21 cellular contexts compared by ENCODE assay signal in genomic region chr9:38089387-38090165, GRCh38.
"Had no signal": no experiment of that assay in that cellular context is flagged by ENCODE, and none has a peak within 500 bp of the region (broad histone marks: within the 10 kb centered on the region; RNA-seq: fewer than 3 reads in every experiment).

No MANE protein-coding gene starts in this region.

- H3K27me3 ChIP-seq: esophagus squamous epithelium, upper lobe of left lung had no signal

- H3K27ac Mint-ChIP-seq: activated CD4-positive, alpha-beta T cell treated with anti-CD3 and anti-CD28 coated beads, Interleukin-2, amount 10 ng/mL, durations not matched to agents 24 days and 14 days; activated CD8-positive, alpha-beta T cell treated with anti-CD3 and anti-CD28 coated beads for 36 hours; activated naive CD8-positive, alpha-beta T cell treated with anti-CD3 and anti-CD28 coated beads for 36 hours; activated T-cell treated with anti-CD3 and anti-CD28 coated beads, Interleukin-2, amount 50 U/mL, for 72 hours; dendritic cell treated with granulocyte-macrophage colony-stimulating factor and Interleukin-4, amounts not matched to agents 40 ng/mL and 50 ng/mL, for 4 days; mesothelial cell of epicardium; natural killer cell treated with Interleukin-12 subunit alpha and Interleukin-12 subunit beta and Interleukin-15 and Interleukin-18, amount 100 ng/mL, for 72 hours; stimulated activated naive CD8-positive, alpha-beta T cell treated with anti-CD3 and anti-CD28 coated beads, Interleukin-15, amount 100 ng/mL, for 72 hours had no signal

- H3K4me3 Mint-ChIP-seq: activated CD4-positive, alpha-beta T cell treated with anti-CD3 and anti-CD28 coated beads, Interleukin-2, amount 10 ng/mL, durations not matched to agents 24 days and 14 days; activated CD8-positive, alpha-beta T cell treated with anti-CD3 and anti-CD28 coated beads for 36 hours; activated naive CD8-positive, alpha-beta T cell treated with anti-CD3 and anti-CD28 coated beads for 36 hours; activated T-cell treated with anti-CD3 and anti-CD28 coated beads, Interleukin-2, amount 50 U/mL, for 72 hours; dendritic cell treated with granulocyte-macrophage colony-stimulating factor and Interleukin-4, amounts not matched to agents 40 ng/mL and 50 ng/mL, for 4 days; mesothelial cell of epicardium; natural killer cell treated with Interleukin-12 subunit alpha and Interleukin-12 subunit beta and Interleukin-15 and Interleukin-18, amount 100 ng/mL, for 72 hours; stimulated activated naive CD8-positive, alpha-beta T cell treated with anti-CD3 and anti-CD28 coated beads, Interleukin-15, amount 100 ng/mL, for 72 hours had no signal

- H3K9me3 ChIP-seq: esophagus squamous epithelium, neutrophil, upper lobe of left lung had no signal

- FAIRE-seq: endothelial cell of umbilical vein had no signal

- H3K36me3 Mint-ChIP-seq: activated naive CD8-positive, alpha-beta T cell treated with anti-CD3 and anti-CD28 coated beads for 36 hours; mesothelial cell of epicardium; natural killer cell treated with Interleukin-12 subunit alpha and Interleukin-12 subunit beta and Interleukin-15 and Interleukin-18, amount 100 ng/mL, for 72 hours had no signal

- ATAC-seq: activated CD8-positive, alpha-beta T cell treated with anti-CD3 and anti-CD28 coated beads for 36 hours; activated T-cell treated with anti-CD3 and anti-CD28 coated beads, Interleukin-2, amount 50 U/mL, for 72 hours; left cardiac atrium; natural killer cell treated with Interleukin-12 subunit alpha and Interleukin-12 subunit beta and Interleukin-15 and Interleukin-18, amount 100 ng/mL, for 72 hours; SK-N-SH treated with all-trans-retinoic acid at 6 μM for 48 hours; stimulated activated naive CD8-positive, alpha-beta T cell treated with anti-CD3 and anti-CD28 coated beads, Interleukin-15, amount 100 ng/mL, for 72 hours had no signal

- H3K4me1 Mint-ChIP-seq: activated CD4-positive, alpha-beta T cell treated with anti-CD3 and anti-CD28 coated beads, Interleukin-2, amount 10 ng/mL, durations not matched to agents 24 days and 14 days; activated naive CD8-positive, alpha-beta T cell treated with anti-CD3 and anti-CD28 coated beads for 36 hours; stimulated activated naive CD8-positive, alpha-beta T cell treated with anti-CD3 and anti-CD28 coated beads, Interleukin-15, amount 100 ng/mL, for 72 hours had no signal

- H3K36me3 ChIP-seq: esophagus squamous epithelium, neutrophil, upper lobe of left lung had no signal

- H3K27ac ChIP-seq: esophagus squamous epithelium, neutrophil, upper lobe of left lung had no signal

- H3K27me3 Mint-ChIP-seq: activated naive CD8-positive, alpha-beta T cell treated with anti-CD3 and anti-CD28 coated beads for 36 hours; dendritic cell treated with granulocyte-macrophage colony-stimulating factor and Interleukin-4, amounts not matched to agents 40 ng/mL and 50 ng/mL, for 4 days; stimulated activated naive CD8-positive, alpha-beta T cell treated with anti-CD3 and anti-CD28 coated beads, Interleukin-15, amount 100 ng/mL, for 72 hours had no signal

- H3K9me3 Mint-ChIP-seq: activated CD4-positive, alpha-beta T cell treated with anti-CD3 and anti-CD28 coated beads, Interleukin-2, amount 10 ng/mL, durations not matched to agents 24 days and 14 days; activated CD8-positive, alpha-beta T cell treated with anti-CD3 and anti-CD28 coated beads for 36 hours; activated naive CD8-positive, alpha-beta T cell treated with anti-CD3 and anti-CD28 coated beads for 36 hours; activated T-cell treated with anti-CD3 and anti-CD28 coated beads, Interleukin-2, amount 50 U/mL, for 72 hours; dendritic cell treated with granulocyte-macrophage colony-stimulating factor and Interleukin-4, amounts not matched to agents 40 ng/mL and 50 ng/mL, for 4 days; mesothelial cell of epicardium; natural killer cell treated with Interleukin-12 subunit alpha and Interleukin-12 subunit beta and Interleukin-15 and Interleukin-18, amount 100 ng/mL, for 72 hours; stimulated activated naive CD8-positive, alpha-beta T cell treated with anti-CD3 and anti-CD28 coated beads, Interleukin-15, amount 100 ng/mL, for 72 hours had no signal

- H3K4me3 ChIP-seq: esophagus squamous epithelium, lung, upper lobe of left lung had no signal

- DNase-seq: activated CD4-positive, alpha-beta T cell treated with anti-CD3 and anti-CD28 coated beads, Interleukin-2, amount 10 ng/mL, durations not matched to agents 24 days and 14 days; activated CD8-positive, alpha-beta T cell treated with anti-CD3 and anti-CD28 coated beads for 36 hours; activated gamma-delta T cell treated with Interleukin-2 at 50 U/mL for 16 hours; activated naive CD8-positive, alpha-beta T cell treated with anti-CD3 and anti-CD28 coated beads for 36 hours; activated T-cell treated with anti-CD3 and anti-CD28 coated beads, Interleukin-2, amount 50 U/mL, for 72 hours; amniotic stem cell; effector CD8-positive, alpha-beta T cell; esophagus squamous epithelium; left cardiac atrium; retina; stimulated activated naive CD8-positive, alpha-beta T cell treated with anti-CD3 and anti-CD28 coated beads, Interleukin-15, amount 100 ng/mL, for 72 hours; T-helper 1 cell; T-helper 9 cell; upper lobe of left lung had no signal
